Comparison of ENCODE assay signal across 9 cellular contexts in the genomic region with DNA sequence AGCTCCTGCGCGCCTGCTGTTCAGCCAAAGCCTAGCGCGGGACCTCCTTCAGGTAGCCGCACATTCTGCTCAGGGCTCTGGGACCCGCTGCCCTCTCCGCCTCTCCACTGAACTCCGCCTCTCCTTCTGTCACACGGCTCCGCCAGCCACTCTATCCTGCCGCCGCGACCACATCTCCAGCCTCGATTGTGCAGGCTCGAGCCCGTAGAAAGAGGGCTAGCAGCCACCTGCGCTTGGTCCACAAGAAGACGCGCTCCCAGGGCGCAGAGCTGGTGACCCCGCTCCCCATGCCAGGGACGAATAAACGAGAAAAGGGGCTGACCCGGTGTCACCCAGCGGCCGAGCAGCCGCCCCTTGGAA. TPM values are rescaled to one million over a fixed set of nuclear protein-coding genes. Genes with fewer than 3 reads are reported as not detected.
DNase-seq lines count a peak whose midpoint lies in the region; ATAC-seq and TF ChIP-seq lines count a peak whose summit lies in the region.
"Had no signal": no experiment of that assay in that cellular context is flagged by ENCODE, and none has a peak within 500 bp of the region (broad histone marks: within the 10 kb centered on the region; RNA-seq: fewer than 3 reads in every experiment).

No MANE protein-coding gene starts in this region.

- H3K9me3 ChIP-seq in SK-N-SH (no peaks in the 10 kb centered on the region), prostate gland (no peaks in the 10 kb centered on the region)

- no peak for TF ChIP-seq RAD21 in SK-N-SH (IDR thresholded peaks at IDR 0.05; ENCODE audit: low read length)

- TF ChIP-seq EP300 in SK-N-SH (IDR thresholded peaks at IDR 0.05; ENCODE audit: borderline replicate concordance in 1 of 2, low read depth in 1 of 2, low read length in 1 of 2): no peak

- no peaks in the 10 kb centered on the region for H3F3A ChIP-seq in SK-N-SH (replicated peaks; ENCODE audit: insufficient read depth)

- no peaks in the 10 kb centered on the region for H4K20me1 ChIP-seq in SK-N-SH (ENCODE audit: insufficient read depth)

- H3K4me1 ChIP-seq in SK-N-SH (ENCODE audit: control insufficient read depth in 1 of 2, insufficient read depth in 2 of 2, low read depth in 1 of 2, low read length in 1 of 2) (peaks cover 0 to 13% of the 10 kb centered on the region in 2 experiments; a peak in 1 of 4 replicates), prostate gland (replicated peaks) (no peaks in the 10 kb centered on the region)

- 33% methylated on average over 17 of the region's 27 CpGs for WGBS in SK-N-SH (ENCODE audit: low lambda C conversion rate)
- 27% methylated on average over 27 of the region's 27 CpGs for WGBS in prostate gland

- no peak overlapping the region for H2AFZ ChIP-seq in SK-N-SH (ENCODE audit: low read depth)

- peaks cover 38% of the 10 kb centered on the region for H3K27me3 ChIP-seq in SK-N-SH (ENCODE audit: insufficient read depth)
- no peaks in the 10 kb centered on the region for H3K27me3 ChIP-seq in prostate gland (replicated peaks; ENCODE audit: insufficient read depth)

- no peaks in the 10 kb centered on the region for H3K79me2 ChIP-seq in SK-N-SH (ENCODE audit: insufficient read depth)

- intact Hi-C loops in prostate gland (cut with DNase I): loop anchor here (5.0 kb wide), 4 partner anchors 46 to 376 kb away; a partner anchor contains a TSS

- no peak for TF ChIP-seq POLR2A in prostate gland (IDR thresholded peaks at IDR 0.05)

- no peaks in the 10 kb centered on the region for H3K36me3 ChIP-seq in SK-N-SH (replicated peaks in 1 of 2; ENCODE audit: control insufficient read depth in 1 of 2, insufficient read depth in 2 of 2, low read length in 1 of 2)
- H3K36me3 ChIP-seq in prostate gland: no peaks in the 10 kb centered on the region

- H3K4me2 ChIP-seq in SK-N-SH: peak overlapping the region; percentile 50; the same call in 1 of the 2 replicates

- H3K9ac ChIP-seq in SK-N-SH: no peak overlapping the region

- POLR2A ChIA-PET in SK-N-SH (lab: Yijun Ruan, JAX): interaction anchor here (1.6 kb wide), 1 partner anchor 9 kb away, joined by 4 read pairs; no protein-coding TSS in a partner anchor

- TF ChIP-seq CTCF in SK-N-SH (IDR thresholded peaks at IDR 0.05) (no peak), epithelial cell of esophagus (IDR thresholded peaks at IDR 0.05; ENCODE audit: insufficient read depth, low read depth, low read length, missing control alignments) (no peak), prostate gland (IDR thresholded peaks at IDR 0.05) (no peak)

- H3K4me3 ChIP-seq in SK-N-SH (ENCODE audit: low read depth in 2 of 2, low read length in 1 of 2) (peak overlapping the region; percentile 32 to 36; a peak in 2 of 4 replicates), epithelial cell of esophagus (ENCODE audit: low read length) (peak overlapping the region; percentile 48), prostate gland (peak overlapping the region in 1 of 2 donors; percentile 65)

- CTCF ChIA-PET in SK-N-SH (lab: Yijun Ruan, JAX): interaction anchor here (0.6 to 3.1 kb wide), 22 partner anchors 10 to 539 kb away, joined by 3 to 38 read pairs (median 5); no protein-coding TSS in a partner anchor

- ATAC-seq in GM19455 (IDR thresholded peaks at IDR 0.05; ENCODE audit: unreplicated experiment) (peak; percentile 9), HG03045 (IDR thresholded peaks at IDR 0.05; ENCODE audit: unreplicated experiment) (no peak)

- DNase-seq in SK-N-SH (peak; percentile 44), epithelial cell of esophagus (ENCODE audit: low read depth) (no peak), prostate gland (ENCODE audit: low spot score) (no peak), amygdala (lab: John Stamatoyannopoulos, UW) (no peak), NCI-H2196 (lab: John Stamatoyannopoulos, UW; ENCODE audit: unreplicated experiment) (no peak)
- no peak for DNase-seq in activated CD4-positive, alpha-beta T cell treated with anti-CD3 and anti-CD28 coated beads, Interleukin-2, amount 50 U/mL, for 48 hours
- DNase-seq: SHP77 treated with DMSO at 0.1 percent for 48 hours had no signal

- no peak overlapping the region for H3K27ac ChIP-seq in SK-N-SH (ENCODE audit: low read depth in 2 of 2, low read length in 1 of 2)
- H3K27ac ChIP-seq in prostate gland: peak overlapping the region; percentile 83 to 84

- H3K9me2 ChIP-seq in SK-N-SH: no peaks in the 10 kb centered on the region

TF ChIP-seq in SK-N-SH, 30 proteins besides CTCF, POLR2A, EP300 and RAD21:
- no peak for TF ChIP-seq YY1 (IDR thresholded peaks at IDR 0.05; ENCODE audit: low read depth)
- TF ChIP-seq MXI1 (IDR thresholded peaks at IDR 0.05; ENCODE audit: low read depth, low read length): no peak
- TF ChIP-seq GATA2 (CRISPR knock-in tag; IDR thresholded peaks at IDR 0.05): no peak
- TF ChIP-seq FOXJ3 (CRISPR knock-in tag; IDR thresholded peaks at IDR 0.05): no peak
- no peak for TF ChIP-seq FOSL2 (IDR thresholded peaks at IDR 0.05; ENCODE audit: borderline replicate concordance, low read depth)
- no peak for TF ChIP-seq TCF12 (IDR thresholded peaks at IDR 0.05)
- no peak for TF ChIP-seq FOXM1 (IDR thresholded peaks at IDR 0.05; ENCODE audit: low read depth)

RNA-seq across cellular contexts. Expression of a gene that starts 1.1 kb away (rescaled TPM):
- not detected in 2 replicates for polyA plus RNA-seq in SK-N-SH (2012; rRNA removed)
- not detected in 2 replicates for polyA plus RNA-seq in SK-N-SH (2012; cell fraction: cytosol; rRNA removed)
- polyA plus RNA-seq in SK-N-SH (2012; cell fraction: nucleus; rRNA removed): 0.04 and 0.07 TPM in 2 replicates
- total RNA-seq in prostate gland: 100 to 1,000 TPM in 1 of 2 donors, 10 to 100 TPM in 1; 98.5 to 226 TPM

Comparison
In these comparisons a context has a peak if more than half of its experiments do, and no peak if none do; other contexts are left out.
1. H3K27ac ChIP-seq: peak in prostate gland (2 of 2); none in SK-N-SH (0 of 2).